In the genomic region with DNA sequence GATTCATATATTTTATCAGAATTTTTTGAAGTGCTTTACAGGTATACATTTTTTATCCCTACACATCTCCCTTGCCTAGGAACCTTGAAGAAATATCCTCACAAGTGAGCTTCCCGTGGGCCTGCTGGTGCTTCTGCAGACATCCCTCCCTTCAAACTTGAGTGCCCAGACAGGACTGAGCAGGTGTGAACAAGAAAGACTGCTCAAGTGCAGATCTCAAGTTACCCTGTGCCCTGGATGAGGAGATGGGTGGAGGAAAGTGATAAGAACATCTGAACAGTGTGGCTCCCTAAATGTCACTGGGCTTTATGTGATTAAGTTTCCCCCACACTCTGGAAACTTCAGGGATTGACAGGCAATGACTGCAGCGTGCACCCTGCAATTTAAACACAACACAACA, we compare ENCODE assay signal across 23 cellular contexts.
"Had no signal": no experiment of that assay in that cellular context is flagged by ENCODE, and none has a peak within 500 bp of the region (broad histone marks: within the 10 kb centered on the region; RNA-seq: fewer than 3 reads in every experiment).

No MANE protein-coding gene starts in this region.

- H3K27ac ChIP-seq: dorsolateral prefrontal cortex, epithelial cell of prostate, foreskin keratinocyte, tibial nerve, uterus had no signal

- ATAC-seq: activated T-helper 17 cell treated with anti-CD3 and anti-CD28 coated beads, Interleukin-2, amount 50 U/mL, for 72 hours; foreskin keratinocyte; left lobe of liver; stimulated activated naive CD8-positive, alpha-beta T cell treated with anti-CD3 and anti-CD28 coated beads, Interleukin-15, Interleukin-2, amounts not matched to agents 100 U/mL and 50 U/mL, for 24 hours had no signal

- H3K4me1 ChIP-seq: foreskin keratinocyte, tibial nerve, uterus had no signal

- DNase-seq: activated CD4-positive, alpha-beta memory T cell treated with anti-CD3 and anti-CD28 coated beads for 36 hours; activated CD4-positive, alpha-beta T cell treated with anti-CD3 and anti-CD28 coated beads for 4 hours; activated naive CD4-positive, alpha-beta T cell treated with Interleukin-2 at 50 U/mL for 16 hours; activated naive CD8-positive, alpha-beta T cell treated with anti-CD3 and anti-CD28 coated beads, Interleukin-2, amount 10 ng/mL, durations not matched to agents 7 days and 5 days; activated T-cell treated with anti-CD3 and anti-CD28 coated beads for 4 hours; amygdala; caudate nucleus; dorsolateral prefrontal cortex; foreskin keratinocyte; glutamatergic neuron; hippocampal formation; midbrain; occipital lobe; stimulated activated CD4-positive, alpha-beta T cell treated with anti-CD3 and anti-CD28 coated beads, Interleukin-12 subunit alpha, Interleukin-12 subunit beta, amount 100 ng/mL, for 4 hours; stimulated activated CD4-positive, alpha-beta T cell treated with anti-CD3 and anti-CD28 coated beads, Interleukin-2, amount 100 ng/mL, for 24 hours; stimulated activated naive CD8-positive, alpha-beta T cell treated with anti-CD3 and anti-CD28 coated beads, Interleukin-15, Interleukin-2, amounts not matched to agents 100 U/mL and 50 U/mL, for 24 hours; substantia nigra; uterus had no signal

- H3K4me3 ChIP-seq: dorsolateral prefrontal cortex, lung, tibial nerve, uterus had no signal

- H3K9me3 ChIP-seq: tibial nerve, uterus had no signal

- H3K27me3 ChIP-seq: dorsolateral prefrontal cortex, foreskin keratinocyte, tibial nerve, uterus had no signal

- H3K36me3 ChIP-seq: tibial nerve, uterus had no signal
